17 cellular contexts compared by ENCODE assay signal in genomic region chr3:132549169-132549568, GRCh38. TPM values are rescaled to one million over a fixed set of nuclear protein-coding genes. Genes with fewer than 3 reads are reported as not detected.
"Had no signal": no experiment of that assay in that cellular context is flagged by ENCODE, and none has a peak within 500 bp of the region (broad histone marks: within the 10 kb centered on the region; RNA-seq: fewer than 3 reads in every experiment).

No MANE protein-coding gene starts in this region.

- H3K9me3 Mint-ChIP-seq: activated CD4-positive, alpha-beta memory T cell treated with anti-CD3 and anti-CD28 coated beads, Interleukin-2, amount 10 ng/mL, durations not matched to agents 7 days and 5 days; memory B cell; natural killer cell had no signal

- H3K4me3 Mint-ChIP-seq: activated CD4-positive, alpha-beta memory T cell treated with anti-CD3 and anti-CD28 coated beads, Interleukin-2, amount 10 ng/mL, durations not matched to agents 7 days and 5 days; memory B cell; natural killer cell had no signal

- H3K27me3 Mint-ChIP-seq: activated CD4-positive, alpha-beta memory T cell treated with anti-CD3 and anti-CD28 coated beads, Interleukin-2, amount 10 ng/mL, durations not matched to agents 7 days and 5 days; memory B cell; stimulated activated naive B cell treated with anti-CD40 and anti-IgM and Interleukin-4, amounts not matched to agents 10 μg/mL and 1 μg/mL and 100 μg/mL, for 72 hours had no signal

- H3K27ac ChIP-seq: left lung, neutrophil, suprapubic skin, upper lobe of left lung had no signal

- H3K27ac Mint-ChIP-seq: memory B cell had no signal

- H3K4me3 ChIP-seq: left lung, suprapubic skin, upper lobe of left lung had no signal

- DNase-seq: activated CD4-positive, alpha-beta memory T cell treated with anti-CD3 and anti-CD28 coated beads, Interleukin-2, amount 10 ng/mL, durations not matched to agents 7 days and 5 days; activated CD8-positive, alpha-beta memory T cell treated with anti-CD3 and anti-CD28 coated beads, Interleukin-2, amount 50 U/mL, for 4 hours; caudate nucleus; hippocampal formation; left lung; natural killer cell; posterior cingulate gyrus; retina; SHP77 treated with DMSO at 0.1 percent for 48 hours; T-helper 2 cell had no signal

- H3K36me3 Mint-ChIP-seq: memory B cell, natural killer cell had no signal

- ATAC-seq: left lung had no signal

- FAIRE-seq: colon had no signal

- H3K36me3 ChIP-seq: left lung, neutrophil, suprapubic skin, upper lobe of left lung had no signal

- H3K27me3 ChIP-seq: left lung, neutrophil, suprapubic skin, upper lobe of left lung had no signal

- H3K9me3 ChIP-seq: left lung, neutrophil, suprapubic skin, upper lobe of left lung had no signal

RNA-seq across cellular contexts. Expression of gene ACKR4, which starts 47.9 kb away (rescaled TPM):
- total RNA-seq: activated CD4-positive, alpha-beta memory T cell treated with anti-CD3 and anti-CD28 coated beads, Interleukin-2, amount 10 ng/mL, durations not matched to agents 7 days and 5 days; esophagus mucosa had no signal
